Comparison of ENCODE assay signal across 8 cellular contexts in the genomic region with DNA sequence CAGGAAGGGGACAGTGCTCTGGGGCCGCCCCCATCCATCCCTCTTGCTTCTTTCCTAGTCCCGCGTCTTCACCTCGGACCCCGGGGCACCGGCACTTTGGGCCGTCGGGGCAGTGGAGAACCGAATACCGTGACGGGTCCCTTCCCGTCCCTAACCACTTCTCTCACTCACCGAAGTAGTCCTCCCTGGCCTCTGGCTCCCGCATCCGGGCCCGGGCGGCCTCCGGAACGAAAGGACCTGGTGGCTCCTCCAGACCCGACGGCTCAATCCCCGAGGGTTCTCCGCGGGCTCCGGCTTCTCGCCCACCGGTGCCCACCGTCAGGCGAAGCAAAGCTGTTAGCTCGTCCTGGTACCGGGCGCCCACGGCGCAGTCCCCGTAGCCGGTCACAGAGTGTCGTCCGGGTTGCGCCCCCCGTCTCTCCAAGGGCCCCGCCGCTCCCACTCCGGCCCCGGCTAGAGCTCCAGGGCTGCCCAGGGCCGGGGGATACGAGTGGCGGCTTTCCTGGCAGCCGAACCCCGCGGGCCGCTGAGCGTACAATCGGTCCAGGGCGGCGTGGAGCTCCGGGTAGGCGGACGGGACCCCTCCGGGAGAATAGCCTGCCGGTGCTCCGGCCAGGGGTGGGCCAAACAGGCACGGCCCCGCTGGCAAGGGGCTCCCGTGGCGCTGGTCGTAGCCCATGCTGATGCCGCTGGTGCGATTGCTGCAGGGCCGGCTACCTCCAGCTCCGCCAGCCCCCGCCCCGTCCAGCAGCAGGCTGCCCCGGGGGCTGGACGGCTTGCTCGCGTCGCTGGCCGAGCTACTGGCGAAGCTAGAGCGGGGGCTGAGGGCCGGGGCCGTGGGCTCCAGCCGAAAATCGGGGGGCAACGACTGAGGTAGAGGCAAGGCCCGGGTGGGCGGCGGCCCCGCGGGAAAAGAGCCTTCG. TPM values are rescaled to one million over a fixed set of nuclear protein-coding genes. Genes with fewer than 3 reads are reported as not detected.
A peak's percentile ranks its signal among the peaks of the same experiment; 100 is the strongest.
DNase-seq lines count a peak whose midpoint lies in the region; ATAC-seq and TF ChIP-seq lines count a peak whose summit lies in the region.

No MANE protein-coding gene starts in this region.

- H3K9me3 Mint-ChIP-seq in CD4-positive, CD25-positive, alpha-beta regulatory T cell: no peaks in the 10 kb centered on the region

- peaks cover 32% of the 10 kb centered on the region for H3K27me3 Mint-ChIP-seq in CD4-positive, CD25-positive, alpha-beta regulatory T cell

- peak overlapping the region; percentile 4 for H2BK120ac ChIP-seq in mesendoderm (ENCODE audit: low read depth, low read length)

- peaks cover 33% of the 10 kb centered on the region for H3K4me1 ChIP-seq in CD4-positive, CD25-positive, alpha-beta regulatory T cell (ENCODE audit: control insufficient read depth, insufficient read depth, low read length, poor library complexity, severe bottlenecking)
- H3K4me1 ChIP-seq in NT2/D1 (ENCODE audit: insufficient read depth, insufficient read length) (peaks cover 17% of the 10 kb centered on the region), mesendoderm (ENCODE audit: control insufficient read depth, low read depth, low read length) (peaks cover 20% of the 10 kb centered on the region), urinary bladder (ENCODE audit: insufficient read depth) (no peaks in the 10 kb centered on the region)

- no peak overlapping the region for H4K5ac ChIP-seq in mesendoderm (ENCODE audit: low read length)

- H3K4ac ChIP-seq in mesendoderm (ENCODE audit: low read depth, low read length): peak overlapping the region; percentile 94

- peaks cover 0 to 9% (median 3%) of the 10 kb centered on the region in 4 donors for H3K4me1 Mint-ChIP-seq in CD4-positive, CD25-positive, alpha-beta regulatory T cell

- peak overlapping the region; percentile 22 for H2BK15ac ChIP-seq in mesendoderm (replicated peaks; ENCODE audit: low read depth)

- no peaks in the 10 kb centered on the region for H3K36me3 Mint-ChIP-seq in CD4-positive, CD25-positive, alpha-beta regulatory T cell

- peak in 1 of 2 donors; percentile 9 for ATAC-seq in CD4-positive, CD25-positive, alpha-beta regulatory T cell (ENCODE audit: low read depth in 2 of 2)
- no peak for ATAC-seq in GM18861 (IDR thresholded peaks at IDR 0.05; ENCODE audit: unreplicated experiment)
- no peak for ATAC-seq in GM19351 (IDR thresholded peaks at IDR 0.05; ENCODE audit: unreplicated experiment)

- H3K27ac Mint-ChIP-seq in CD4-positive, CD25-positive, alpha-beta regulatory T cell: peak overlapping the region in 2 of 3 donors; percentile 12 to 62

- no peak overlapping the region for H2AK5ac ChIP-seq in mesendoderm (ENCODE audit: low read length)

- WGBS in mesendoderm (ENCODE audit: extremely low coverage, insufficient coverage, low lambda C conversion rate): no CpG with 5 or more reads among the region's 91 CpGs
- WGBS in urinary bladder: 2% methylated on average over 91 of the region's 91 CpGs

- H3K79me1 ChIP-seq in mesendoderm (ENCODE audit: low read length): peaks cover 9% of the 10 kb centered on the region

- no peak overlapping the region for H2BK5ac ChIP-seq in mesendoderm (ENCODE audit: low read length)

- H3K9ac ChIP-seq in NT2/D1 (ENCODE audit: insufficient read length, low read depth) (peak overlapping the region; percentile 3), mesendoderm (ENCODE audit: low read length) (peak overlapping the region; percentile 87)

- peaks cover 25% of the 10 kb centered on the region for H3K79me2 ChIP-seq in mesendoderm (ENCODE audit: control insufficient read depth, insufficient read depth, low read length)

- no peak overlapping the region for H3K27ac ChIP-seq in CD4-positive, CD25-positive, alpha-beta regulatory T cell (ENCODE audit: insufficient read depth, low read length, poor library complexity, severe bottlenecking)
- H3K27ac ChIP-seq in coronary artery: peak overlapping the region; percentile 67 to 95
- peak overlapping the region; percentile 90 for H3K27ac ChIP-seq in mesendoderm (ENCODE audit: low read depth, low read length)
- peak overlapping the region; percentile 68 for H3K27ac ChIP-seq in urinary bladder (ENCODE audit: low read depth)

- peak in 2 of 3 donors; percentile 29 to 30 for DNase-seq in CD4-positive, CD25-positive, alpha-beta regulatory T cell
- DNase-seq in NT2/D1 (ENCODE audit: low read depth, low spot score): no peak
- no peak for DNase-seq in coronary artery (ENCODE audit: low spot score)
- DNase-seq in mesendoderm: peak; percentile 62
- no peak for DNase-seq in activated gamma-delta T cell (lab: John Stamatoyannopoulos, UW)

- no peaks in the 10 kb centered on the region for H3K36me3 ChIP-seq in CD4-positive, CD25-positive, alpha-beta regulatory T cell (ENCODE audit: control insufficient read depth, insufficient read depth, low read length)
- H3K36me3 ChIP-seq in NT2/D1 (ENCODE audit: insufficient read depth, insufficient read length, low read length) (no peaks in the 10 kb centered on the region), mesendoderm (ENCODE audit: control insufficient read depth, insufficient read depth, low read length) (no peaks in the 10 kb centered on the region), urinary bladder (ENCODE audit: insufficient read depth) (no peaks in the 10 kb centered on the region)

- peak overlapping the region; percentile 69 for H3K4me2 ChIP-seq in mesendoderm (ENCODE audit: low read length)

- TF ChIP-seq CTCF in coronary artery (IDR thresholded peaks at IDR 0.05): no peak

- peak overlapping the region; percentile 89 for H3K56ac ChIP-seq in mesendoderm (ENCODE audit: low read length)

- H3K18ac ChIP-seq in mesendoderm (ENCODE audit: low read length): peak overlapping the region; percentile 86

- peaks cover 5% of the 10 kb centered on the region for H3K27me3 ChIP-seq in CD4-positive, CD25-positive, alpha-beta regulatory T cell (ENCODE audit: control insufficient read depth, insufficient read depth, low read length)
- H3K27me3 ChIP-seq in NT2/D1 (ENCODE audit: insufficient read depth, insufficient read length): no peaks in the 10 kb centered on the region
- H3K27me3 ChIP-seq in mesendoderm (ENCODE audit: insufficient read depth, low read length, poor library complexity): no peaks in the 10 kb centered on the region

- H3K4me3 ChIP-seq in CD4-positive, CD25-positive, alpha-beta regulatory T cell (ENCODE audit: low read depth, low read length): peak overlapping the region; percentile 19
- H3K4me3 ChIP-seq in NT2/D1 (ENCODE audit: insufficient read length, low read depth): no peak overlapping the region
- H3K4me3 ChIP-seq in coronary artery: peak overlapping the region; percentile 94
- peak overlapping the region; percentile 74 for H3K4me3 ChIP-seq in mesendoderm (ENCODE audit: low read length)
- H3K4me3 ChIP-seq in urinary bladder (ENCODE audit: low read depth, low read length): peak overlapping the region; percentile 66

- peak overlapping the region; percentile 98 for H3K23ac ChIP-seq in mesendoderm (ENCODE audit: low read length)

- no peak overlapping the region for H4K8ac ChIP-seq in mesendoderm (ENCODE audit: low read depth, low read length)

- no peaks in the 10 kb centered on the region for H3K9me3 ChIP-seq in CD4-positive, CD25-positive, alpha-beta regulatory T cell (ENCODE audit: control insufficient read depth in 2 of 2, low read length in 2 of 2)
- no peaks in the 10 kb centered on the region for H3K9me3 ChIP-seq in NT2/D1 (ENCODE audit: insufficient read depth, low read length)

- H3K4me3 Mint-ChIP-seq in CD4-positive, CD25-positive, alpha-beta regulatory T cell: peak overlapping the region; percentile 42 to 85 (median 71)

RNA-seq across cellular contexts. Expression of gene AJUBA, which starts 1.0 kb away (rescaled TPM):
- 0.54 TPM for total RNA-seq in CD4-positive, CD25-positive, alpha-beta regulatory T cell
- polyA plus RNA-seq in CD4-positive, CD25-positive, alpha-beta regulatory T cell: 1 to 10 TPM in 1 of 4 donors, under 1 TPM in 3; 0.20 to 1.0 (median 0.71) TPM
- polyA plus RNA-seq in mesendoderm (2013, experiment 1 of 2): 15.9 TPM
- polyA plus RNA-seq in mesendoderm (2013, experiment 2 of 2): 17.6 TPM
- 28.0 TPM for total RNA-seq in urinary bladder
- 6.6 TPM for polyA plus RNA-seq in urinary bladder

RNA-seq across cellular contexts. Expression of gene HAUS4, which starts 24.5 kb away (rescaled TPM):
- total RNA-seq in CD4-positive, CD25-positive, alpha-beta regulatory T cell: 20.0 TPM
- 10 to 100 TPM; 30.0 to 41.9 (median 37.0) TPM for polyA plus RNA-seq in CD4-positive, CD25-positive, alpha-beta regulatory T cell
- polyA plus RNA-seq in mesendoderm (2013, experiment 1 of 2): 36.7 TPM
- 35.9 TPM for polyA plus RNA-seq in mesendoderm (2013, experiment 2 of 2)
- total RNA-seq in urinary bladder: 42.2 TPM
- 44.1 TPM for polyA plus RNA-seq in urinary bladder

RNA-seq across cellular contexts. Expression of gene C14orf93, which starts 28.6 kb away (rescaled TPM):
- total RNA-seq in CD4-positive, CD25-positive, alpha-beta regulatory T cell: 8.5 TPM
- polyA plus RNA-seq in CD4-positive, CD25-positive, alpha-beta regulatory T cell: 1 to 10 TPM; 4.7 to 7.5 (median 6.9) TPM
- 3.1 TPM for polyA plus RNA-seq in mesendoderm (2013, experiment 1 of 2)
- 3.5 TPM for polyA plus RNA-seq in mesendoderm (2013, experiment 2 of 2)
- total RNA-seq in urinary bladder: 10.4 TPM
- polyA plus RNA-seq in urinary bladder: 14.5 TPM

RNA-seq across cellular contexts. Expression of gene PRMT5, which starts 52.2 kb away (rescaled TPM):
- 19.3 TPM for total RNA-seq in CD4-positive, CD25-positive, alpha-beta regulatory T cell
- polyA plus RNA-seq in CD4-positive, CD25-positive, alpha-beta regulatory T cell: 10 to 100 TPM; 37.4 to 43.3 (median 40.5) TPM
- polyA plus RNA-seq in mesendoderm (2013, experiment 1 of 2): 154 TPM
- 151 TPM for polyA plus RNA-seq in mesendoderm (2013, experiment 2 of 2)
- 39.8 TPM for total RNA-seq in urinary bladder
- polyA plus RNA-seq in urinary bladder: 49.3 TPM

RNA-seq across cellular contexts. Expression of gene PSMB5, which starts 53.3 kb away (rescaled TPM):
- total RNA-seq in CD4-positive, CD25-positive, alpha-beta regulatory T cell: 13.8 TPM
- 10 to 100 TPM; 28.2 to 50.9 (median 39.5) TPM for polyA plus RNA-seq in CD4-positive, CD25-positive, alpha-beta regulatory T cell
- polyA plus RNA-seq in mesendoderm (2013, experiment 1 of 2): 202 TPM
- 203 TPM for polyA plus RNA-seq in mesendoderm (2013, experiment 2 of 2)
- 70.3 TPM for total RNA-seq in urinary bladder
- 135 TPM for polyA plus RNA-seq in urinary bladder

Comparison
In these comparisons a context has a peak if more than half of its experiments do, and no peak if none do; other contexts are left out.
1. DNase-seq: peak in CD4-positive, CD25-positive, alpha-beta regulatory T cell (2 of 3) and mesendoderm (single experiment); none in NT2/D1 (single experiment), coronary artery (single experiment) and activated gamma-delta T cell (single experiment).
2. RNA of gene AJUBA, which starts 1.0 kb away (total RNA-seq): 28.0 TPM in urinary bladder (single experiment); 0.54 TPM in CD4-positive, CD25-positive, alpha-beta regulatory T cell (single experiment); every median in the first group is over 10 times any median in the second.